In the genomic region with DNA sequence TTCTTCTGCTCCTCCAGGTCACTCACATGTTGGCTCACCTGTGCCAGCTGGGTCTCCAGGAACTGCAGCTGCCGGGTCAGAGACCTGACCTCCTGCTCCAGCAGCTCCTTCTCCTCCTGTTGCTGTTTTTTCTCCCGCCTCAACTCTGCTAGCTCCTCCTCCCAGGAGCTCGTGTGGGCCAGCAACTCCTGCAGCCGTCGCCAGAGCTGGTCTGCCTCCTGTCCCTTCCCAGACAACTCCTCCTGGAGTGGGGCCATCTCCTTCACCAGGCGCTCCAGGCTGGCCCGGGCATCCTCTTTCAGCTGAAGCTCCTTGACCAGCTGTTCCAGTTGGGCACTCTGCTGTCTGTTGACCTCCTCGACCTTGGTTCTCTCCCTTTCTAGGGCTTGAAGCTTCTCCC, we compare ENCODE assay signal across 24 cellular contexts. TPM values are rescaled to one million over a fixed set of nuclear protein-coding genes. Genes with fewer than 3 reads are reported as not detected.
DNase-seq lines count a peak whose midpoint lies in the region; ATAC-seq and TF ChIP-seq lines count a peak whose summit lies in the region.
"Had no signal": no experiment of that assay in that cellular context is flagged by ENCODE, and none has a peak within 500 bp of the region (broad histone marks: within the 10 kb centered on the region; RNA-seq: fewer than 3 reads in every experiment).

No MANE protein-coding gene starts in this region.

- TF ChIP-seq CTCF in H9 (conservative IDR thresholded peaks at IDR 0.05), result no peak
- TF ChIP-seq CTCF in OCI-LY7 (conservative IDR thresholded peaks at IDR 0.05; ENCODE audit: low read length), result no peak

- H4K91ac ChIP-seq in H9 (ENCODE audit: insufficient read length, low read depth, low read length), result no peak overlapping the region

- no peak overlapping the region for H3K4ac ChIP-seq in H9 (ENCODE audit: low read depth, low read length)

- no peak overlapping the region for H2BK20ac ChIP-seq in H9 (ENCODE audit: low read depth, low read length, poor library complexity, severe bottlenecking)

- H3K4me2 ChIP-seq in H9 (ENCODE audit: insufficient read depth, insufficient read length, low read length) (no peak overlapping the region), OCI-LY7 (ENCODE audit: low read length) (no peak overlapping the region)

- peaks cover 54% of the 10 kb centered on the region for H3K4me1 Mint-ChIP-seq in T-helper 2 cell treated with Interferon-gamma antibody and Interleukin-4, amounts not matched to agents 5 μg/mL and 100 μg/mL, for 36 hours (ENCODE audit: low read depth)
- no peaks in the 10 kb centered on the region for H3K4me1 Mint-ChIP-seq in H9

- no peaks in the 10 kb centered on the region for H3K9me3 Mint-ChIP-seq in T-helper 2 cell treated with Interferon-gamma antibody and Interleukin-4, amounts not matched to agents 5 μg/mL and 100 μg/mL, for 36 hours
- no peaks in the 10 kb centered on the region for H3K9me3 Mint-ChIP-seq in H9
- H3K9me3 Mint-ChIP-seq: naive B cell had no signal

- no peak overlapping the region for H3K27ac ChIP-seq in H9 (ENCODE audit: insufficient read length, low read depth, low read length)
- H3K27ac ChIP-seq in skin epidermis, result peak overlapping the region in 12 of 21 experiments; percentile 8 to 88 (median 44)
- no peak overlapping the region for H3K27ac ChIP-seq in OCI-LY7 (ENCODE audit: low read depth, low read length, poor library complexity, severe bottlenecking)
- H3K27ac ChIP-seq: pancreas, upper lobe of left lung had no signal

- H3K79me2 ChIP-seq in H9 (ENCODE audit: insufficient read depth, low read length) (no peaks in the 10 kb centered on the region), OCI-LY7 (ENCODE audit: insufficient read depth, low read depth, low read length) (no peaks in the 10 kb centered on the region)

- H3K27me3 Mint-ChIP-seq in T-helper 2 cell treated with Interferon-gamma antibody and Interleukin-4, amounts not matched to agents 5 μg/mL and 100 μg/mL, for 36 hours (ENCODE audit: low read depth), result no peaks in the 10 kb centered on the region
- H3K27me3 Mint-ChIP-seq in H9 (ENCODE audit: low read depth), result peaks cover 1% of the 10 kb centered on the region; the same call in 1 of the 2 replicates
- H3K27me3 Mint-ChIP-seq: activated CD4-positive, alpha-beta T cell treated with anti-CD3 and anti-CD28 coated beads for 36 hours; naive B cell had no signal

- no peak overlapping the region for H3K23ac ChIP-seq in H9 (ENCODE audit: insufficient read length, low read depth, low read length)

- no peak overlapping the region for H3K18ac ChIP-seq in H9 (ENCODE audit: insufficient read length, low read depth, low read length)

- H3K36me3 ChIP-seq in OCI-LY7 (ENCODE audit: insufficient read depth, low read length), result peaks cover 82% of the 10 kb centered on the region
- H3K36me3 ChIP-seq: BE2C had no signal

- H2BK12ac ChIP-seq in H9 (ENCODE audit: insufficient read length, low read depth, low read length), result no peak overlapping the region

- H4K8ac ChIP-seq in H9 (replicated peaks; ENCODE audit: insufficient read length, low read depth, low read length), result no peak overlapping the region

- CTCF ChIA-PET in OCI-LY7 (lab: Charles Lee; ENCODE audit: unreplicated experiment), result no interaction called here

- POLR2A ChIA-PET in OCI-LY7 (lab: Charles Lee), result interaction anchor here (0.6 to 1.6 kb wide), 2 partner anchors 14 to 587 kb away, joined by 3 read pairs; no protein-coding TSS in a partner anchor

- no peak overlapping the region for H3K4me3 Mint-ChIP-seq in T-helper 2 cell treated with Interferon-gamma antibody and Interleukin-4, amounts not matched to agents 5 μg/mL and 100 μg/mL, for 36 hours
- no peak overlapping the region for H3K4me3 Mint-ChIP-seq in H9
- H3K4me3 Mint-ChIP-seq: activated CD4-positive, alpha-beta T cell treated with anti-CD3 and anti-CD28 coated beads for 36 hours; naive B cell had no signal

- peak overlapping the region; percentile 68 for H3K27ac Mint-ChIP-seq in T-helper 2 cell treated with Interferon-gamma antibody and Interleukin-4, amounts not matched to agents 5 μg/mL and 100 μg/mL, for 36 hours
- peak overlapping the region in 2 of 3 experiments; percentile 22 to 57; a peak in 3 of 7 replicates for H3K27ac Mint-ChIP-seq in H9
- H3K27ac Mint-ChIP-seq: activated CD4-positive, alpha-beta T cell treated with anti-CD3 and anti-CD28 coated beads for 36 hours had no signal

- no peak overlapping the region for H2BK120ac ChIP-seq in H9 (ENCODE audit: low read depth, low read length, poor library complexity, severe bottlenecking)

- H4K5ac ChIP-seq in H9 (ENCODE audit: insufficient read length, low read depth, low read length), result no peak overlapping the region

- no peaks in the 10 kb centered on the region for H3K79me1 ChIP-seq in H9 (ENCODE audit: insufficient read depth, low read depth, low read length, poor library complexity, severe bottlenecking)

- ATAC-seq in left ventricle myocardium superior, result peak; percentile 41
- no peak for ATAC-seq in GM21528 (IDR thresholded peaks at IDR 0.05; ENCODE audit: low FRiP score, unreplicated experiment)
- ATAC-seq: activated CD4-positive, alpha-beta T cell treated with anti-CD3 and anti-CD28 coated beads for 36 hours; esophagus mucosa; pancreas; SK-N-SH treated with all-trans-retinoic acid at 6 μM for 48 hours had no signal

- H3K14ac ChIP-seq in H9 (ENCODE audit: insufficient read depth, low read length), result no peak overlapping the region

- H3T11ph ChIP-seq in H9 (ENCODE audit: low read length), result no peak overlapping the region

- peaks cover 79% of the 10 kb centered on the region for H3K36me3 Mint-ChIP-seq in T-helper 2 cell treated with Interferon-gamma antibody and Interleukin-4, amounts not matched to agents 5 μg/mL and 100 μg/mL, for 36 hours (ENCODE audit: low read depth)
- H3K36me3 Mint-ChIP-seq in H9 (ENCODE audit: insufficient read depth in 1 of 3, low read depth in 3 of 3), result peaks cover 15 to 80% (median 77%) of the 10 kb centered on the region in 3 experiments; a peak in 6 of 7 replicates

- no peaks in the 10 kb centered on the region for H3K23me2 ChIP-seq in H9 (ENCODE audit: insufficient read length, low read depth, low read length, poor library complexity, severe bottlenecking)

- H4K20me1 ChIP-seq in H9 (ENCODE audit: control insufficient read depth, insufficient read depth, insufficient read length) (no peaks in the 10 kb centered on the region), OCI-LY7 (ENCODE audit: insufficient read depth, low read length) (no peaks in the 10 kb centered on the region)

- H2AK5ac ChIP-seq in H9 (ENCODE audit: insufficient read length, low read length), result no peak overlapping the region

- no CpG with 5 or more reads among the region's 8 CpGs for WGBS in H9 (ENCODE audit: extremely low coverage, insufficient read length, low lambda C conversion rate)

- intact Hi-C loops in left ventricle myocardium superior (cut with micrococcal nuclease), result no loop called here
- intact Hi-C loops in OCI-LY7 (cut with micrococcal nuclease; ENCODE audit: unreplicated experiment), result no loop called here

- no peaks in the 10 kb centered on the region for H3K4me1 ChIP-seq in H9 (ENCODE audit: insufficient read depth, low read length)
- peaks cover 9% of the 10 kb centered on the region for H3K4me1 ChIP-seq in OCI-LY7 (ENCODE audit: insufficient read depth, low read length, poor library complexity, severe bottlenecking)
- H3K4me1 ChIP-seq: BE2C, pancreas had no signal

- BruUV-seq in OCI-LY7 (replicated peaks; lab: Mats Ljungman, UMichigan), result no TSS peak

- no peak overlapping the region for H3K56ac ChIP-seq in H9 (ENCODE audit: insufficient read length, low read depth, low read length)

- H3K4me3 ChIP-seq in skin epidermis (no peak overlapping the region), OCI-LY7 (ENCODE audit: low read depth, low read length, poor library complexity, severe bottlenecking) (no peak overlapping the region)
- H3K4me3 ChIP-seq: pancreas, upper lobe of left lung had no signal

- H3K27me3 ChIP-seq in H9 (ENCODE audit: insufficient read depth, low read length), result no peaks in the 10 kb centered on the region
- H3K27me3 ChIP-seq: BE2C, pancreas, upper lobe of left lung had no signal

- DNase-seq in T-helper 2 cell treated with Interferon-gamma antibody and Interleukin-4, amounts not matched to agents 5 μg/mL and 100 μg/mL, for 36 hours (ENCODE audit: low spot score), result no peak
- no peak for DNase-seq in T-helper 2 cell
- DNase-seq in H9, result no peak
- DNase-seq in left ventricle myocardium superior, result peak; percentile 51
- DNase-seq in OCI-LY7 (ENCODE audit: low spot score), result no peak
- DNase-seq in stimulated activated CD4-positive, alpha-beta T cell treated with anti-CD3 and anti-CD28 coated beads, Interleukin-1b, Interleukin-23, amount 100 ng/mL, for 48 hours, result no peak
- DNase-seq: activated CD4-positive, alpha-beta T cell treated with anti-CD3 and anti-CD28 coated beads for 36 hours; activated naive CD4-positive, alpha-beta T cell; activated T-cell treated with anti-CD3 and anti-CD28 coated beads for 4 hours; BE2C; kidney; mesenchymal stem cell; naive B cell; NCI-H510A treated with DMSO at 0.1 percent for 48 hours; pancreas; stimulated activated naive CD4-positive, alpha-beta T cell treated with Interleukin-2 at 50 U/mL for 16 hours had no signal

- H3K9ac ChIP-seq in H9 (ENCODE audit: extremely low read depth, insufficient read length, low read length), result no peak overlapping the region

- no peaks in the 10 kb centered on the region for H3K9me2 ChIP-seq in OCI-LY7 (ENCODE audit: insufficient read depth, low read length)

- H2BK5ac ChIP-seq in H9 (ENCODE audit: insufficient read length, low read length), result no peak overlapping the region

- H3K9me3 ChIP-seq in H9 (ENCODE audit: control insufficient read depth, low read depth, low read length) (no peaks in the 10 kb centered on the region), OCI-LY7 (ENCODE audit: low read length) (no peaks in the 10 kb centered on the region)
- H3K9me3 ChIP-seq: BE2C, pancreas, upper lobe of left lung had no signal

- H2BK15ac ChIP-seq in H9 (ENCODE audit: low read depth, low read length), result no peak overlapping the region

- H2AFZ ChIP-seq in H9 (ENCODE audit: low read length) (no peak overlapping the region), OCI-LY7 (ENCODE audit: low read length) (no peak overlapping the region)

RNA-seq across cellular contexts. Expression of a gene that starts 24.5 kb away (rescaled TPM):
- total RNA-seq in H9 (2021) (not detected in 2 replicates), left ventricle myocardium superior (0.59 TPM), OCI-LY7 (2022) (not detected in 2 replicates)
- not detected in 2 replicates for total RNA-seq in OCI-LY7 (2014; rRNA removed; shearing (Covaris generic))
- total RNA-seq: cerebellum, frontal cortex, RPMI7951 had no signal

RNA-seq across cellular contexts. Expression of a gene that starts 27.9 kb away (rescaled TPM):
- total RNA-seq in H9 (2021), result 10.4 and 10.6 TPM in 2 replicates
- total RNA-seq in left ventricle myocardium superior, result 146 TPM
- 7.0 and 9.4 TPM in 2 replicates for total RNA-seq in OCI-LY7 (2014; rRNA removed; shearing (Covaris generic))
- total RNA-seq in OCI-LY7 (2022), result 15.2 and 15.9 TPM in 2 replicates

RNA-seq across cellular contexts. Expression of a gene that starts 59.6 kb away (rescaled TPM):
- not detected in 2 replicates for total RNA-seq in H9 (2021)
- total RNA-seq in left ventricle myocardium superior, result not detected
- total RNA-seq in OCI-LY7 (2014; rRNA removed; shearing (Covaris generic)), result not detected in 2 replicates
- total RNA-seq in OCI-LY7 (2022), result not detected in 2 replicates
- total RNA-seq: activated CD4-positive, alpha-beta T cell treated with anti-CD3 and anti-CD28 coated beads for 36 hours; cerebellum; frontal cortex; RPMI7951 had no signal

Comparison
In these comparisons a context has a peak if more than half of its experiments do, and no peak if none do; other contexts are left out.
1. H3K27ac ChIP-seq: peak in skin epidermis (12 of 21); none in H9 (single experiment) and OCI-LY7 (single experiment).